ENCODE assay signal across 22 cellular contexts in the genomic region with DNA sequence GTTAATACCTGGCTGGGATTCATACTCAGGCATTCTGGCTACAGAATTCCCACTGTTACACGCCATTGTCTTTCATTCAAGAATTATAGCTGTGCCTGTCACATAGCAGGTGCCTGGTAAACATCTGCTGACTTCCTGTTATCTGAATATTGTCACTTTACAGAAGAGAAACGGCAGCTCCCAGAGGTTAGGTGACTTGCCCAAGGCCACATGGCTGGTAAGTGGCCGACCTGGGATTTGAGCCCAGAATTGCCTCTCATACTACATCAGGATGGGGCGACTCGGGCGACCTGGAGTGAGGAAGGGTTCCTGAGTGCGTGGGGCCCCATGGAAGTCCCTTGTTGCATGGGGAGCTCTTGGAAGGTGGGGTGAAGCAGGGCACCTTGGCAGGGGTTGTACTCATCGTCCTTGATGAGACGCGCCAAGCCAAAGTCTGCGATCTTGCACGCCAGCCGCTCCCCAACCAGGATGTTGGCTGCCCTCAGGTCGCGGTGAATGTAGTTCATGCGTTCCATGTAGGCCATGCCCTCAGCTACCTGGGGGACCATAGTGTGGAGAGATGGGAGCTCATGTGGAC. TPM values are rescaled to one million over a fixed set of nuclear protein-coding genes. Genes with fewer than 3 reads are reported as not detected.
A peak's percentile ranks its signal among the peaks of the same experiment; 100 is the strongest.
DNase-seq lines count a peak whose midpoint lies in the region; ATAC-seq and TF ChIP-seq lines count a peak whose summit lies in the region.
"Had no signal": no experiment of that assay in that cellular context is flagged by ENCODE, and none has a peak within 500 bp of the region (broad histone marks: within the 10 kb centered on the region; RNA-seq: fewer than 3 reads in every experiment).

No MANE protein-coding gene starts in this region.

- no peaks in the 10 kb centered on the region for H3K27me3 ChIP-seq in CD4-positive, alpha-beta T cell (ENCODE audit: control insufficient read depth, insufficient read depth, low read length)
- no peaks in the 10 kb centered on the region for H3K27me3 ChIP-seq in H9 (ENCODE audit: insufficient read depth, low read length)
- H3K27me3 ChIP-seq: upper lobe of left lung had no signal

- H3K79me2 ChIP-seq in H9 (ENCODE audit: insufficient read depth, low read length) = no peaks in the 10 kb centered on the region

- H4K8ac ChIP-seq in H9 (replicated peaks; ENCODE audit: insufficient read length, low read depth, low read length) = no peak overlapping the region

- H3K36me3 Mint-ChIP-seq in CD4-positive, alpha-beta T cell (ENCODE audit: low read depth) = no peaks in the 10 kb centered on the region
- H3K36me3 Mint-ChIP-seq in H9 (ENCODE audit: insufficient read depth in 1 of 3, low read depth in 3 of 3) (no peaks in the 10 kb centered on the region), neural crest cell (ENCODE audit: low read depth) (no peaks in the 10 kb centered on the region)
- H3K36me3 Mint-ChIP-seq in central memory CD8-positive, alpha-beta T cell (ENCODE audit: insufficient read depth) = peaks cover 53% of the 10 kb centered on the region
- H3K36me3 Mint-ChIP-seq: activated naive CD8-positive, alpha-beta T cell treated with anti-CD3 and anti-CD28 coated beads for 36 hours; brain had no signal

- no peak overlapping the region for H2AFZ ChIP-seq in H9 (ENCODE audit: low read length)

- H3K23ac ChIP-seq in H9 (ENCODE audit: insufficient read length, low read depth, low read length) = no peak overlapping the region

- H3K27ac Mint-ChIP-seq in CD4-positive, alpha-beta T cell = peak overlapping the region; percentile 84
- H3K27ac Mint-ChIP-seq in H9 = no peak overlapping the region
- H3K27ac Mint-ChIP-seq in central memory CD8-positive, alpha-beta T cell (ENCODE audit: low read depth) = peak overlapping the region; percentile 44
- H3K27ac Mint-ChIP-seq in neural crest cell (ENCODE audit: unreplicated experiment) = no peak overlapping the region
- no peak overlapping the region for H3K27ac Mint-ChIP-seq in stimulated activated naive CD8-positive, alpha-beta T cell treated with anti-CD3 and anti-CD28 coated beads, Interleukin-15, amount 100 ng/mL, for 72 hours
- H3K27ac Mint-ChIP-seq: activated CD8-positive, alpha-beta T cell treated with anti-CD3 and anti-CD28 coated beads for 36 hours; activated naive CD8-positive, alpha-beta T cell treated with anti-CD3 and anti-CD28 coated beads for 36 hours had no signal

- H3K14ac ChIP-seq in H9 (ENCODE audit: insufficient read depth, low read length) = no peak overlapping the region

- TF ChIP-seq CTCF in CD4-positive, alpha-beta T cell (IDR thresholded peaks at IDR 0.05) = no peak
- TF ChIP-seq CTCF in H9 (conservative IDR thresholded peaks at IDR 0.05) (no peak), neural crest cell (conservative IDR thresholded peaks at IDR 0.05) (no peak), coronary artery (IDR thresholded peaks at IDR 0.05) (no peak)

- intact Hi-C loops in CD4-positive, alpha-beta T cell (cut with DNase I, micrococcal nuclease) = no loop called here

- no peak overlapping the region for H3K4ac ChIP-seq in H9 (ENCODE audit: low read depth, low read length)

- no peak for ATAC-seq in CD4-positive, alpha-beta T cell (ENCODE audit: poor library complexity)
- ATAC-seq in central memory CD8-positive, alpha-beta T cell (replicated peaks; ENCODE audit: extremely low read depth, poor library complexity, severe bottlenecking) = no peak
- ATAC-seq in GM19452 (IDR thresholded peaks at IDR 0.05; ENCODE audit: unreplicated experiment) = no peak
- no peak for ATAC-seq in stimulated activated naive CD8-positive, alpha-beta T cell treated with anti-CD3 and anti-CD28 coated beads, Interleukin-15, amount 100 ng/mL, for 72 hours
- ATAC-seq: activated CD8-positive, alpha-beta T cell treated with anti-CD3 and anti-CD28 coated beads for 36 hours; Right ventricle myocardium inferior had no signal

- no peaks in the 10 kb centered on the region for H3K9me3 Mint-ChIP-seq in CD4-positive, alpha-beta T cell
- H3K9me3 Mint-ChIP-seq in H9 = no peaks in the 10 kb centered on the region
- H3K9me3 Mint-ChIP-seq in central memory CD8-positive, alpha-beta T cell = no peaks in the 10 kb centered on the region
- H3K9me3 Mint-ChIP-seq in neural crest cell = no peaks in the 10 kb centered on the region
- no peaks in the 10 kb centered on the region for H3K9me3 Mint-ChIP-seq in stimulated activated naive CD8-positive, alpha-beta T cell treated with anti-CD3 and anti-CD28 coated beads, Interleukin-15, amount 100 ng/mL, for 72 hours
- H3K9me3 Mint-ChIP-seq: activated CD8-positive, alpha-beta T cell treated with anti-CD3 and anti-CD28 coated beads for 36 hours; activated naive CD8-positive, alpha-beta T cell treated with anti-CD3 and anti-CD28 coated beads for 36 hours had no signal

- POLR2A ChIA-PET in CD4-positive, alpha-beta T cell (lab: Charles Lee) = interaction anchor here (0.8 to 8.6 kb wide), 9 partner anchors 10 to 273 kb away, joined by 3 to 98 read pairs (median 5); partner anchors contain the start of genes AHDC1, IFI6 and SYTL1

- no peaks in the 10 kb centered on the region for H3K27me3 Mint-ChIP-seq in CD4-positive, alpha-beta T cell
- H3K27me3 Mint-ChIP-seq in H9 (ENCODE audit: low read depth) (peaks cover 29% of the 10 kb centered on the region), neural crest cell (ENCODE audit: low read depth) (peaks cover 4% of the 10 kb centered on the region)
- no peaks in the 10 kb centered on the region for H3K27me3 Mint-ChIP-seq in central memory CD8-positive, alpha-beta T cell
- no peaks in the 10 kb centered on the region for H3K27me3 Mint-ChIP-seq in stimulated activated naive CD8-positive, alpha-beta T cell treated with anti-CD3 and anti-CD28 coated beads, Interleukin-15, amount 100 ng/mL, for 72 hours
- H3K27me3 Mint-ChIP-seq: activated CD8-positive, alpha-beta T cell treated with anti-CD3 and anti-CD28 coated beads for 36 hours; activated naive CD8-positive, alpha-beta T cell treated with anti-CD3 and anti-CD28 coated beads for 36 hours had no signal

- H3K4me1 Mint-ChIP-seq in CD4-positive, alpha-beta T cell (ENCODE audit: low read depth) = peaks cover 63% of the 10 kb centered on the region
- H3K4me1 Mint-ChIP-seq in H9 (peaks cover 21 to 24% of the 10 kb centered on the region in 2 experiments), neural crest cell (peaks cover 29% of the 10 kb centered on the region)
- H3K4me1 Mint-ChIP-seq in central memory CD8-positive, alpha-beta T cell = peaks cover 44% of the 10 kb centered on the region
- H3K4me1 Mint-ChIP-seq in stimulated activated naive CD8-positive, alpha-beta T cell treated with anti-CD3 and anti-CD28 coated beads, Interleukin-15, amount 100 ng/mL, for 72 hours = peaks cover 57% of the 10 kb centered on the region

- H3K9me3 ChIP-seq in CD4-positive, alpha-beta T cell (ENCODE audit: control insufficient read depth, low read length) = no peaks in the 10 kb centered on the region
- no peaks in the 10 kb centered on the region for H3K9me3 ChIP-seq in H9 (ENCODE audit: control insufficient read depth, low read depth, low read length)
- H3K9me3 ChIP-seq: left ventricle myocardium inferior, upper lobe of left lung had no signal

- H3K56ac ChIP-seq in H9 (ENCODE audit: insufficient read length, low read depth, low read length) = no peak overlapping the region

- H3K27ac ChIP-seq in CD4-positive, alpha-beta T cell (ENCODE audit: low read depth, low read length) = no peak overlapping the region
- H3K27ac ChIP-seq in H9 (ENCODE audit: insufficient read length, low read depth, low read length) (no peak overlapping the region), coronary artery (no peak overlapping the region)
- H3K27ac ChIP-seq: left ventricle myocardium inferior, upper lobe of left lung had no signal

- H3K4me3 Mint-ChIP-seq in CD4-positive, alpha-beta T cell = peak overlapping the region; percentile 71
- peak overlapping the region; percentile 77 to 85; a peak in 4 of 5 replicates for H3K4me3 Mint-ChIP-seq in H9
- no peak overlapping the region for H3K4me3 Mint-ChIP-seq in central memory CD8-positive, alpha-beta T cell
- peak overlapping the region; percentile 52 for H3K4me3 Mint-ChIP-seq in neural crest cell
- H3K4me3 Mint-ChIP-seq in stimulated activated naive CD8-positive, alpha-beta T cell treated with anti-CD3 and anti-CD28 coated beads, Interleukin-15, amount 100 ng/mL, for 72 hours = no peak overlapping the region
- H3K4me3 Mint-ChIP-seq: activated CD8-positive, alpha-beta T cell treated with anti-CD3 and anti-CD28 coated beads for 36 hours; activated naive CD8-positive, alpha-beta T cell treated with anti-CD3 and anti-CD28 coated beads for 36 hours had no signal

- no peak for DNase-seq in CD4-positive, alpha-beta T cell
- DNase-seq in H9 = no peak
- DNase-seq in central memory CD8-positive, alpha-beta T cell (ENCODE audit: low spot score in 2 of 2) = no peak
- DNase-seq in neural crest cell (ENCODE audit: low read depth, low spot score) = no peak
- no peak for DNase-seq in NCI-H146 (lab: John Stamatoyannopoulos, UW)
- no peak for DNase-seq in coronary artery (ENCODE audit: low spot score)
- no peak for DNase-seq in stimulated activated naive CD8-positive, alpha-beta T cell treated with anti-CD3 and anti-CD28 coated beads, Interleukin-15, amount 100 ng/mL, for 72 hours
- DNase-seq: activated CD8-positive, alpha-beta T cell treated with anti-CD3 and anti-CD28 coated beads for 36 hours; activated naive CD8-positive, alpha-beta T cell treated with anti-CD3 and anti-CD28 coated beads for 36 hours; COR-L47; HCEC 1CT; head of caudate nucleus; left ventricle myocardium inferior; NCI-H2171 treated with DMSO at 0.1 percent for 48 hours; NCI-H774; nucleus accumbens; retina; stimulated activated CD4-positive, alpha-beta T cell treated with anti-CD3 and anti-CD28 coated beads, Interleukin-4, amount 100 ng/mL, for 4 hours had no signal

- no peak overlapping the region for H3T11ph ChIP-seq in H9 (ENCODE audit: low read length)

- no peak overlapping the region for H4K91ac ChIP-seq in H9 (ENCODE audit: insufficient read length, low read depth, low read length)

- H2AK5ac ChIP-seq in H9 (ENCODE audit: insufficient read length, low read length) = no peak overlapping the region

- H3K4me2 ChIP-seq in H9 (ENCODE audit: insufficient read depth, insufficient read length, low read length) = peak overlapping the region; percentile 75

- H4K5ac ChIP-seq in H9 (ENCODE audit: insufficient read length, low read depth, low read length) = no peak overlapping the region

- no peak overlapping the region for H3K9ac ChIP-seq in H9 (ENCODE audit: extremely low read depth, insufficient read length, low read length)

- H2BK15ac ChIP-seq in H9 (ENCODE audit: low read depth, low read length) = no peak overlapping the region

- H2BK5ac ChIP-seq in H9 (ENCODE audit: insufficient read length, low read length) = no peak overlapping the region

- H2BK20ac ChIP-seq in H9 (ENCODE audit: low read depth, low read length, poor library complexity, severe bottlenecking) = no peak overlapping the region

- H3K4me3 ChIP-seq in coronary artery = no peak overlapping the region
- H3K4me3 ChIP-seq: left ventricle myocardium inferior, upper lobe of left lung had no signal

- H3K23me2 ChIP-seq in H9 (ENCODE audit: insufficient read length, low read depth, low read length, poor library complexity, severe bottlenecking) = peaks cover 6% of the 10 kb centered on the region

- H2BK12ac ChIP-seq in H9 (ENCODE audit: insufficient read length, low read depth, low read length) = no peak overlapping the region

- CTCF ChIA-PET in CD4-positive, alpha-beta T cell (lab: Charles Lee) = interaction anchor here (2.1 kb wide), 1 partner anchor 49 kb away, joined by 5 read pairs; no protein-coding TSS in a partner anchor

- H2BK120ac ChIP-seq in H9 (ENCODE audit: low read depth, low read length, poor library complexity, severe bottlenecking) = no peak overlapping the region

- no peak overlapping the region for H3K18ac ChIP-seq in H9 (ENCODE audit: insufficient read length, low read depth, low read length)

- H3K79me1 ChIP-seq in H9 (ENCODE audit: insufficient read depth, low read depth, low read length, poor library complexity, severe bottlenecking) = no peaks in the 10 kb centered on the region

- WGBS in H9 (ENCODE audit: extremely low coverage, insufficient read length, low lambda C conversion rate) = no CpG with 5 or more reads among the region's 16 CpGs

- no peaks in the 10 kb centered on the region for H4K20me1 ChIP-seq in H9 (ENCODE audit: control insufficient read depth, insufficient read depth, insufficient read length)

- H3K4me1 ChIP-seq in H9 (ENCODE audit: insufficient read depth, low read length) = no peaks in the 10 kb centered on the region

RNA-seq across cellular contexts. Expression of gene AHDC1, which starts 10.2 kb away (rescaled TPM):
- total RNA-seq in CD4-positive, alpha-beta T cell = 10 to 100 TPM; 20.8 to 22.9 TPM
- total RNA-seq in H9 (2021) (23.7 and 29.4 TPM in 2 replicates), neural crest cell (50.1 and 54.8 TPM in 2 replicates)

RNA-seq across cellular contexts. Expression of gene FGR, which starts 20.8 kb away (rescaled TPM):
- total RNA-seq in CD4-positive, alpha-beta T cell = 1 to 10 TPM; 3.0 to 3.2 TPM
- 0.15 TPM in 1 of 2 replicates, not detected in the other for total RNA-seq in H9 (2021)
- total RNA-seq in neural crest cell = not detected in 2 replicates

RNA-seq across cellular contexts. Expression of gene IFI6, which starts 57.9 kb away (rescaled TPM):
- 10 to 100 TPM; 33.6 to 36.2 TPM for total RNA-seq in CD4-positive, alpha-beta T cell
- total RNA-seq in H9 (2021) = 4.3 and 6.4 TPM in 2 replicates
- total RNA-seq in neural crest cell = 15.2 and 16.6 TPM in 2 replicates

Comparison
In these comparisons a context has a peak if more than half of its experiments do, and no peak if none do; other contexts are left out.
1. H3K27ac Mint-ChIP-seq: peak in CD4-positive, alpha-beta T cell (single experiment) and central memory CD8-positive, alpha-beta T cell (single experiment); none in H9 (0 of 3), neural crest cell (single experiment) and stimulated activated naive CD8-positive, alpha-beta T cell treated with anti-CD3 and anti-CD28 coated beads, Interleukin-15, amount 100 ng/mL, for 72 hours (0 of 2).
2. H3K4me3 Mint-ChIP-seq: peak in CD4-positive, alpha-beta T cell (single experiment), H9 (2 of 2) and neural crest cell (single experiment); none in central memory CD8-positive, alpha-beta T cell (single experiment) and stimulated activated naive CD8-positive, alpha-beta T cell treated with anti-CD3 and anti-CD28 coated beads, Interleukin-15, amount 100 ng/mL, for 72 hours (0 of 2).